18 cellular contexts compared by ENCODE assay signal in genomic region chr4:108224628-108225053, GRCh38. TPM values are rescaled to one million over a fixed set of nuclear protein-coding genes. Genes with fewer than 3 reads are reported as not detected.
A peak's percentile ranks its signal among the peaks of the same experiment; 100 is the strongest.
DNase-seq lines count a peak whose midpoint lies in the region; ATAC-seq, FAIRE-seq and TF ChIP-seq lines count a peak whose summit lies in the region.
"Had no signal": no experiment of that assay in that cellular context is flagged by ENCODE, and none has a peak within 500 bp of the region (broad histone marks: within the 10 kb centered on the region; RNA-seq: fewer than 3 reads in every experiment).

No MANE protein-coding gene starts in this region.

- no peak overlapping the region for H4K91ac ChIP-seq in trophoblast cell (ENCODE audit: low read depth, low read length)

- H3K27me3 Mint-ChIP-seq in endodermal cell (ENCODE audit: insufficient read depth), result no peaks in the 10 kb centered on the region
- no peaks in the 10 kb centered on the region for H3K27me3 Mint-ChIP-seq in activated T-cell treated with anti-CD3 and anti-CD28 coated beads, Interleukin-2, amount 50 U/mL, for 4 hours (ENCODE audit: low read depth)

- H2BK12ac ChIP-seq in trophoblast cell (ENCODE audit: low read length), result no peak overlapping the region

- TF ChIP-seq CTCF in endodermal cell (conservative IDR thresholded peaks at IDR 0.05), result no peak

- no peak overlapping the region for H3K27ac Mint-ChIP-seq in endodermal cell
- H3K27ac Mint-ChIP-seq: activated naive CD4-positive, alpha-beta T cell treated with anti-CD3 and anti-CD28 coated beads for 36 hours had no signal

- H3K4me1 ChIP-seq in GM23248 (ENCODE audit: insufficient read depth) (no peaks in the 10 kb centered on the region), endodermal cell (ENCODE audit: control insufficient read depth, insufficient read depth, low read length) (no peaks in the 10 kb centered on the region), trophoblast cell (ENCODE audit: control insufficient read depth in 1 of 2, insufficient read depth in 2 of 2, low read length in 2 of 2) (peaks cover 5% of the 10 kb centered on the region in 2 experiments)
- H3K4me1 ChIP-seq: gastrocnemius medialis had no signal

- H3K9me2 ChIP-seq in GM23248 (ENCODE audit: insufficient read depth), result no peaks in the 10 kb centered on the region

- H3K9me3 Mint-ChIP-seq in endodermal cell, result no peaks in the 10 kb centered on the region
- H3K9me3 Mint-ChIP-seq in activated T-cell treated with anti-CD3 and anti-CD28 coated beads, Interleukin-2, amount 50 U/mL, for 4 hours, result peaks cover 4% of the 10 kb centered on the region

- no peaks in the 10 kb centered on the region for H3K9me3 ChIP-seq in GM23248 (ENCODE audit: low read depth)
- H3K9me3 ChIP-seq in endodermal cell (ENCODE audit: control insufficient read depth, low read length), result no peaks in the 10 kb centered on the region
- H3K9me3 ChIP-seq in trophoblast cell (ENCODE audit: insufficient read depth, low read depth, low read length), result peaks cover 1% of the 10 kb centered on the region
- H3K9me3 ChIP-seq: gastrocnemius medialis, ovary had no signal

- no peak overlapping the region for H4K8ac ChIP-seq in trophoblast cell (ENCODE audit: low read depth, low read length)

- no peak overlapping the region for H3K27ac ChIP-seq in GM23248
- no peak overlapping the region for H3K27ac ChIP-seq in endodermal cell (ENCODE audit: low read depth, low read length)
- H3K27ac ChIP-seq in trophoblast cell (ENCODE audit: low read depth, low read length), result peak overlapping the region; percentile 93
- H3K27ac ChIP-seq: gastrocnemius medialis, ovary had no signal

- no peaks in the 10 kb centered on the region for H3K36me3 Mint-ChIP-seq in endodermal cell (ENCODE audit: low read depth)
- H3K36me3 Mint-ChIP-seq in activated T-cell treated with anti-CD3 and anti-CD28 coated beads, Interleukin-2, amount 50 U/mL, for 4 hours (ENCODE audit: insufficient read depth), result peaks cover 7% of the 10 kb centered on the region

- H2BK5ac ChIP-seq in trophoblast cell (ENCODE audit: low read depth, low read length, poor library complexity), result no peak overlapping the region

- H3K4me1 Mint-ChIP-seq in endodermal cell, result peaks cover 14% of the 10 kb centered on the region
- peaks cover 4% of the 10 kb centered on the region for H3K4me1 Mint-ChIP-seq in activated T-cell treated with anti-CD3 and anti-CD28 coated beads, Interleukin-2, amount 50 U/mL, for 4 hours (ENCODE audit: low read depth)

- H3K27me3 ChIP-seq in GM23248 (replicated peaks; ENCODE audit: insufficient read depth), result no peaks in the 10 kb centered on the region
- H3K27me3 ChIP-seq in endodermal cell (ENCODE audit: control insufficient read depth, insufficient read depth, low read length, poor library complexity, severe bottlenecking), result no peaks in the 10 kb centered on the region
- no peaks in the 10 kb centered on the region for H3K27me3 ChIP-seq in trophoblast cell (ENCODE audit: insufficient read depth, low read length)
- H3K27me3 ChIP-seq: gastrocnemius medialis, ovary had no signal

- H3K79me1 ChIP-seq in trophoblast cell (ENCODE audit: low read length), result peaks cover 9% of the 10 kb centered on the region

- no peak overlapping the region for H3K4me3 ChIP-seq in GM23248
- H3K4me3 ChIP-seq in endodermal cell (ENCODE audit: low read length), result no peak overlapping the region
- H3K4me3 ChIP-seq in trophoblast cell (ENCODE audit: low read depth, low read length), result no peak overlapping the region
- H3K4me3 ChIP-seq: gastrocnemius medialis, ovary had no signal

- H2AK5ac ChIP-seq in trophoblast cell (ENCODE audit: low read length), result no peak overlapping the region

- no peak overlapping the region for H4K12ac ChIP-seq in trophoblast cell (ENCODE audit: low read depth, low read length)

- FAIRE-seq in H54 (lab: Jason Lieb, UNC), result no peak
- FAIRE-seq: D721Med, GM12891, H1 had no signal

- 20 to 25% methylated on average over 6 of the region's 6 CpGs for WGBS in GM23248 (ENCODE audit: low coverage in 1 of 2, low lambda C conversion rate in 2 of 2, missing lambda C conversion rate in 2 of 2), 2 experiments
- 85 to 88% methylated on average over 5 to 6 of the region's 6 CpGs for WGBS in endodermal cell (ENCODE audit: insufficient coverage in 1 of 2, insufficient read length in 1 of 2), 2 experiments
- no CpG with 5 or more reads among the region's 6 CpGs for WGBS in trophoblast cell (ENCODE audit: extremely low coverage, insufficient coverage, insufficient read length)

- no peaks in the 10 kb centered on the region for H3F3A ChIP-seq in GM23248 (ENCODE audit: insufficient read depth)

- H3K23ac ChIP-seq in trophoblast cell (ENCODE audit: low read length), result no peak overlapping the region

- H3K4ac ChIP-seq in trophoblast cell (ENCODE audit: low read depth, low read length), result no peak overlapping the region

- H4K20me1 ChIP-seq in GM23248 (ENCODE audit: insufficient read depth), result no peaks in the 10 kb centered on the region

- in situ Hi-C loops in GM23248 (cut with MboI), result no loop called here

- no peak for ATAC-seq in activated T-cell treated with anti-CD3 and anti-CD28 coated beads, Interleukin-2, amount 50 U/mL, for 4 hours
- ATAC-seq: gastrocnemius medialis, left colon, PC-3 had no signal

- H3K9ac ChIP-seq in GM23248 (no peak overlapping the region), endodermal cell (ENCODE audit: extremely low read depth, low read length, poor library complexity, severe bottlenecking) (no peak overlapping the region), trophoblast cell (ENCODE audit: low read length) (no peak overlapping the region)

- no peak overlapping the region for H3K18ac ChIP-seq in trophoblast cell (ENCODE audit: low read length)

- H3K4me2 ChIP-seq in GM23248 (ENCODE audit: unreplicated experiment) (no peak overlapping the region), trophoblast cell (ENCODE audit: low read length) (no peak overlapping the region)

- H2AFZ ChIP-seq in GM23248 (no peak overlapping the region), trophoblast cell (ENCODE audit: insufficient read depth, low read length, poor library complexity) (no peak overlapping the region)

- TF ChIP-seq POLR2A in H54 (IDR thresholded peaks at IDR 0.05; ENCODE audit: low read depth, low read length), result no peak

- H3K36me3 ChIP-seq in GM23248 (ENCODE audit: low read depth) (no peaks in the 10 kb centered on the region), endodermal cell (ENCODE audit: control insufficient read depth, insufficient read depth, low read length) (no peaks in the 10 kb centered on the region), trophoblast cell (ENCODE audit: control insufficient read depth in 1 of 2, insufficient read depth in 2 of 2, low read length in 2 of 2) (no peaks in the 10 kb centered on the region)
- H3K36me3 ChIP-seq: gastrocnemius medialis, ovary had no signal

- no peak overlapping the region for H3K4me3 Mint-ChIP-seq in endodermal cell
- H3K4me3 Mint-ChIP-seq in activated T-cell treated with anti-CD3 and anti-CD28 coated beads, Interleukin-2, amount 50 U/mL, for 4 hours, result no peak overlapping the region
- H3K4me3 Mint-ChIP-seq: activated naive CD4-positive, alpha-beta T cell treated with anti-CD3 and anti-CD28 coated beads for 36 hours had no signal

- no peak overlapping the region for H3K14ac ChIP-seq in trophoblast cell (ENCODE audit: low read length)

- peak; percentile 19 for DNase-seq in GM23248
- DNase-seq in OCI-M1 (lab: John Stamatoyannopoulos, UW), result peak; percentile 89
- DNase-seq in endodermal cell, result peak; percentile 59
- DNase-seq in trophoblast cell, result no peak
- DNase-seq in activated T-cell treated with anti-CD3 and anti-CD28 coated beads, Interleukin-2, amount 50 U/mL, for 4 hours, result no peak
- DNase-seq in stimulated activated CD4-positive, alpha-beta T cell treated with anti-CD3 and anti-CD28 coated beads, Interleukin-2, amount 100 ng/mL, for 24 hours, result no peak
- DNase-seq in H54 (ENCODE audit: insufficient read length, low spot score), result no peak
- DNase-seq: activated naive CD4-positive, alpha-beta T cell treated with anti-CD3 and anti-CD28 coated beads for 36 hours; cortex of kidney; gastrocnemius medialis; NCI-H2029 treated with DMSO at 0.1 percent for 48 hours; PC-3; stimulated activated CD4-positive, alpha-beta T cell treated with anti-CD3 and anti-CD28 coated beads, Interleukin-4, amount 100 ng/mL, for 24 hours had no signal

- no peak overlapping the region for H2BK120ac ChIP-seq in trophoblast cell (ENCODE audit: insufficient read depth, low read length, poor library complexity)

- H3K79me2 ChIP-seq in GM23248 (ENCODE audit: insufficient read depth) (no peaks in the 10 kb centered on the region), trophoblast cell (ENCODE audit: control insufficient read depth, insufficient read depth, low read length, poor library complexity) (no peaks in the 10 kb centered on the region)

RNA-seq across cellular contexts. Expression of gene LEF1, which starts 55.9 kb away (rescaled TPM):
- total RNA-seq in GM23248 (2014; rRNA removed; shearing (Covaris generic)), result not detected in 2 replicates
- 0.23 TPM in 1 of 2 replicates, not detected in the other for polyA plus RNA-seq in GM23248 (2016; fragmentation: Nextera tagmentation; extraction: Ambion mirVana)
- total RNA-seq in endodermal cell, result 1 to 10 TPM in 1 of 2 donors, under 1 TPM in 1; 0.95 to 1.6 TPM
- 64.3 TPM for polyA plus RNA-seq in endodermal cell (2013, experiment 1 of 2)
- 58.7 TPM for polyA plus RNA-seq in endodermal cell (2013, experiment 2 of 2)
- 15.9 and 18.3 TPM in 2 replicates for polyA plus RNA-seq in trophoblast cell (2013)
- total RNA-seq in activated T-cell treated with anti-CD3 and anti-CD28 coated beads, Interleukin-2, amount 50 U/mL, for 4 hours, result 100 to 1,000 TPM; 140 to 165 (median 148) TPM

Comparison
In these comparisons a context has a peak if more than half of its experiments do, and no peak if none do; other contexts are left out.
1. DNase-seq: peak in GM23248 (single experiment), OCI-M1 (single experiment) and endodermal cell (single experiment); none in trophoblast cell (0 of 2), activated T-cell treated with anti-CD3 and anti-CD28 coated beads, Interleukin-2, amount 50 U/mL, for 4 hours (single experiment), stimulated activated CD4-positive, alpha-beta T cell treated with anti-CD3 and anti-CD28 coated beads, Interleukin-2, amount 100 ng/mL, for 24 hours (0 of 2) and H54 (single experiment).
2. RNA of gene LEF1, which starts 55.9 kb away (total RNA-seq): 140 to 165 TPM in activated T-cell treated with anti-CD3 and anti-CD28 coated beads, Interleukin-2, amount 50 U/mL, for 4 hours; 0.95 to 1.6 TPM in endodermal cell and not detected in GM23248; every median in the first group is over 10 times any median in the second.